1 cellular context compared by ENCODE assay signal in the genomic region with DNA sequence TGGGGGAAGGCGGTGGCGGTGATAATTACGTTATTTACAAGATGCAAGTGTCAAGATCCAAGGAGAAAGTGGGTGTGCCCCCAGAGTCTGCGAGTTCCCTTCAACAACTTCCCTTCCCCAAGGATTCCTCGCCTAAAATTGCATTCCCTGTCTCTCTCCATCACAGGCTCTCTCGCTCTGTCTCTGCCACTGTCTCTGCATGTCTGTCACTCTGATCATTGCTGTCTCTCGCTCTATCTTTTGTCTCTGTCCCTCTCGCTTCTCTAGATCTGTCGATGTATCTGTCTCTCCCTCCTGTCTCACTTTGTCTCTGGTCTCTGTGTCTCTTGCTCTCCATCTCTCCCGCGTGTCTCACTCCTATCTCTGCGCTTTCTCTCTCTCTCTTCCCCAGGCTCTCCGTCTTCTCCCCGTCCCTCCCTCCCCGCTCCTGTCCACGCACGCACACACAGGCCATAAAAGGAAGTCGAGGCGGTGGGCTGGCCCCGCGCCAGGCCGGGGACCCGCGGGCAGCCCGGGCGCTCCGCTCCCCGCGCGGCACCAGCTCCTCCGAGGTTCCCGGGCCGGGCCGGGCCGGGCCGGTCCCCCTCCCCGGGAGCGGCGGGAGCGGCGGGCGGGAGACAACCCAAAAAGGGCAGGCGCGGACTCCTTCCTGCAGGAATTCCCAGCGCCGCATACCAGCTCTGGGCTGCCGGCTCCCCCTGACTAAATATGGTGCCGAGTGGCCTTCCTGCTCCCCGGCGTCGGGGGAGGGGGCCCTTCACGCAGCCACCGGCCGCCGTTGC.
TF ChIP-seq lines count a peak whose summit lies in the region.

No MANE protein-coding gene starts in this region.

TF ChIP-seq in HepG2, 621 proteins besides CTCF, POLR2A, EP300 and RAD21 (continued from another document):
- TF ChIP-seq, protein P1, sequence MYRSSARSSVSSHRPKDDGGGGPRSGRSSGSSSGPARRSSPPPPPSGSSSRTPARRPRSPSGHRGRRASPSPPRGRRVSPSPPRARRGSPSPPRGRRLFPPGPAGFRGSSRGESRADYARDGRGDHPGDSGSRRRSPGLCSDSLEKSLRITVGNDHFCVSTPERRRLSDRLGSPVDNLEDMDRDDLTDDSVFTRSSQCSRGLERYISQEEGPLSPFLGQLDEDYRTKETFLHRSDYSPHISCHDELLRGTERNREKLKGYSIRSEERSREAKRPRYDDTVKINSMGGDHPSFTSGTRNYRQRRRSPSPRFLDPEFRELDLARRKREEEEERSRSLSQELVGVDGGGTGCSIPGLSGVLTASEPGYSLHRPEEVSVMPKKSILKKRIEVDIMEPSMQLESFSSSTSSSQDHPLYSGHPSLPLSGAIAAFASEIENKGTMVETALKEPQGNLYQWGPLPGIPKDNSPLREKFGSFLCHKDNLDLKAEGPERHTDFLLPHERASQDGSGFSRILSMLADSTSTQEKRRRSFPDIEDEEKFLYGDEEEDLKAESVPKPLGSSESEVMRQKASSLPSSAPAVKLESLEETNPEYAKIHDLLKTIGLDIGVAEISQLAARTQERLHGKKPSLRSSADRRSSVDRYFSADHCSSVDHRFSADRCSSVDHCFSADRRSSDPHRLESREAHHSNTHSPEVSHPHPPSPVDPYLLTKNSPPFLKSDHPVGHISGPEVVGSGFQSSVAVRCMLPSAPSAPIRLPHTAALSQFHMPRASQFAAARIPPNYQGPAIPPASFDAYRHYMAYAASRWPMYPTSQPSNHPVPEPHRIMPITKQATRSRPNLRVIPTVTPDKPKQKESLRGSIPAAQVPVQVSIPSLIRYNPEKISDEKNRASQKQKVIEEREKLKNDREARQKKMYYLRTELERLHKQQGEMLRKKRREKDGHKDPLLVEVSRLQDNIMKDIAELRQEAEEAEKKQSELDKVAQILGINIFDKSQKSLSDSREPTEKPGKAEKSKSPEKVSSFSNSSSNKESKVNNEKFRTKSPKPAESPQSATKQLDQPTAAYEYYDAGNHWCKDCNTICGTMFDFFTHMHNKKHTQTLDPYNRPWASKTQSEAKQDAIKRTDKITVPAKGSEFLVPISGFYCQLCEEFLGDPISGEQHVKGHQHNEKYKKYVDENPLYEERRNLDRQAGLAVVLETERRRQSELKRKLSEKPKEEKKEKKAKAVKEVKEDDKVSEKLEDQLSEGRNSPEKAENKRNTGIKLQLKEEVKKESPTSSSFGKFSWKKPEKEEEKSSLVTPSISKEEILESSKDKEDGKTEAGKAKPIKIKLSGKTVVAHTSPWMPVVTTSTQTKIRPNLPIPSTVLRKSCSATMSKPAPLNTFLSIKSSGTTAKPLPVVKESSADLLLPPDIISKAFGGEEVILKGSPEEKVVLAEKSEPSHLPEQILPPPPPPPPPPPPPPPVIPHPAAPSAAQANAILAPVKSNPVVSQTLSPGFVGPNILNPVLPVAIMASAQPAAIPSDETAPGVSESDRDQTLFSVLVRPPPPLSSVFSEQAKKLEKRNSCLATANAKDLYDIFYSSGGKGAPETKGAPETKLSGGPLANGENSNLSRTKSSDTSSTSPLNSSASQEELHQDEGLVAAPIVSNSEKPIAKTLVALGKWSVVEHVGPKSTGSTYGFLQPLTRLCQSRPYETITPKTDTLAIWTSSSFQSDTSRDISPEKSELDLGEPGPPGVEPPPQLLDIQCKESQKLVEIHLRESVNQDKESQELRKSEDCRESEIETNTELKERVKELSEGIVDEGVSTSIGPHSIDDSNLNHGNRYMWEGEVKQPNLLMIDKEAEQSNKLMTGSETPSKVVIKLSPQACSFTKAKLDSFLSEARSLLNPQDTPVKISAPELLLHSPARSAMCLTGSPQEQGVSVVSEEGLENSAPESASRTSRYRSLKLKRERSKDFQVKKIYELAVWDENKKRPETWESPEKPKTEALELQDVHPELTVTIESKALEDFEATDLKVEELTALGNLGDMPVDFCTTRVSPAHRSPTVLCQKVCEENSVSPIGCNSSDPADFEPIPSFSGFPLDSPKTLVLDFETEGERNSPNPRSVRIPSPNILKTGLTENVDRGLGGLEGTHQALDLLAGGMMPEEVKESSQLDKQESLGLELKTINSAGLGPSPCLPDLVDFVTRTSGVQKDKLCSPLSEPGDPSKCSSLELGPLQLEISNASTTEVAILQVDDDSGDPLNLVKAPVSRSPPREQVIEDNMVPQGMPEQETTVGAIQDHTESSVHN (CRISPR knock-in tag; IDR thresholded peaks at IDR 0.05), result no peak
- TF ChIP-seq ATF7 (IDR thresholded peaks at IDR 0.05) (peak; percentile 25; the same call in 1 of the 2 replicates), ATF7 (CRISPR knock-in tag; IDR thresholded peaks at IDR 0.05) (no peak), MYNN (CRISPR knock-in tag; IDR thresholded peaks at IDR 0.05; ENCODE audit: low read depth) (no peak), SALL1 (CRISPR knock-in tag; IDR thresholded peaks at IDR 0.05) (no peak), ZNF7 (CRISPR knock-in tag; IDR thresholded peaks at IDR 0.05) (no peak)
- TF ChIP-seq, protein P2, sequence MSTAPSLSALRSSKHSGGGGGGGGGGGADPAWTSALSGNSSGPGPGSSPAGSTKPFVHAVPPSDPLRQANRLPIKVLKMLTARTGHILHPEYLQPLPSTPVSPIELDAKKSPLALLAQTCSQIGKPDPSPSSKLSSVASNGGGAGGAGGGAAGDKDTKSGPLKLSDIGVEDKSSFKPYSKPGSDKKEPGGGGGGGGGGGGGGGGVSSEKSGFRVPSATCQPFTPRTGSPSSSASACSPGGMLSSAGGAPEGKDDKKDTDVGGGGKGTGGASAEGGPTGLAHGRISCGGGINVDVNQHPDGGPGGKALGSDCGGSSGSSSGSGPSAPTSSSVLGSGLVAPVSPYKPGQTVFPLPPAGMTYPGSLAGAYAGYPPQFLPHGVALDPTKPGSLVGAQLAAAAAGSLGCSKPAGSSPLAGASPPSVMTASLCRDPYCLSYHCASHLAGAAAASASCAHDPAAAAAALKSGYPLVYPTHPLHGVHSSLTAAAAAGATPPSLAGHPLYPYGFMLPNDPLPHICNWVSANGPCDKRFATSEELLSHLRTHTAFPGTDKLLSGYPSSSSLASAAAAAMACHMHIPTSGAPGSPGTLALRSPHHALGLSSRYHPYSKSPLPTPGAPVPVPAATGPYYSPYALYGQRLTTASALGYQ (CRISPR knock-in tag; IDR thresholded peaks at IDR 0.05), result no peak
